ENCODE assay signal across 1 cellular context in genomic region chr5:39082995-39083394, GRCh38.
TF ChIP-seq lines count a peak whose summit lies in the region.

No MANE protein-coding gene starts in this region.

TF ChIP-seq in K562, 482 proteins besides CTCF, POLR2A, EP300 and RAD21:
- TF ChIP-seq IRF1 (CRISPR knock-in tag; IDR thresholded peaks at IDR 0.05; ENCODE audit: borderline replicate concordance), result no peak
- TF ChIP-seq ZNF217 (CRISPR knock-in tag; IDR thresholded peaks at IDR 0.05), result no peak
- TF ChIP-seq ZFP36 (IDR thresholded peaks at IDR 0.05; ENCODE audit: low read depth, low read length, partially characterized antibody), result peak; percentile 50
- TF ChIP-seq ZHX1 (conservative IDR thresholded peaks at IDR 0.05; ENCODE audit: low read length), result no peak
- TF ChIP-seq UBTF (IDR thresholded peaks at IDR 0.05; ENCODE audit: borderline replicate concordance in 1 of 2, low read depth in 2 of 2, low read length in 2 of 2), result no peak
- TF ChIP-seq GMEB1 (CRISPR knock-in tag; IDR thresholded peaks at IDR 0.05), result no peak
- TF ChIP-seq ZNF609 (CRISPR knock-in tag; IDR thresholded peaks at IDR 0.05; ENCODE audit: borderline replicate concordance), result no peak
